In genomic region chr22:20953668-20954500, GRCh38 we compare ENCODE assay signal across 1 cellular context.
TF ChIP-seq lines count a peak whose summit lies in the region.

No MANE protein-coding gene starts in this region.

TF ChIP-seq in SK-N-SH treated with all-trans-retinoic acid at 6 μM for 48 hours, 23 proteins besides CTCF, POLR2A, EP300 and RAD21 (continued from another document):
- TF ChIP-seq PPARA (CRISPR knock-in tag; IDR thresholded peaks at IDR 0.05; ENCODE audit: borderline replicate concordance) (no peak), ZNF70 (CRISPR knock-in tag; IDR thresholded peaks at IDR 0.05) (no peak), ZNF565 (CRISPR knock-in tag; conservative IDR thresholded peaks at IDR 0.05; ENCODE audit: low read depth) (no peak)
